29 cellular contexts compared by ENCODE assay signal in the genomic region with DNA sequence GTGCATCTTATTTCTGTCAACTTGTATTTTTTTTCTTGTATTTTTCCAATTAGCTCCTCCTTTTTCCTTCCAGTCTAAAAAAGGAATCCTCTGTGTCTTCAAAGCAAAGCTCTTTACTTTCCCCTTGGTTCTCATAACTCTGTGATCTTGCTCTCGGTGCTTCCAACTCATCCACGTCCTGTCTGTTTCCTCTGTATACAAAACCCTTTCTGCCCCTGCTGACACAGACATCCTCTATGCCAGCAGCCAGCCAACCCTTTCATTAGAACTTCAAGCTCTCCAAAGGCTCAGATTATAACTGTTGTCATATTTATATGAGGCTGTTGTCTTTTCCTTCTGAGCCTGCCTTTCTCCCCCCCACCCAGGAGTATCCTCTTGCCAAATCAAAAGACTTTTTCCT. TPM values are rescaled to one million over a fixed set of nuclear protein-coding genes. Genes with fewer than 3 reads are reported as not detected.
"Had no signal": no experiment of that assay in that cellular context is flagged by ENCODE, and none has a peak within 500 bp of the region (broad histone marks: within the 10 kb centered on the region; RNA-seq: fewer than 3 reads in every experiment).

No MANE protein-coding gene starts in this region.

- H3K27ac ChIP-seq: left ventricle myocardium inferior, pancreas, psoas muscle, sigmoid colon, spleen, tibial nerve, uterus had no signal

- H3K4me3 Mint-ChIP-seq: memory B cell; naive thymus-derived CD8-positive, alpha-beta T cell; nephron; neural crest cell; stimulated activated memory B cell treated with anti-CD40 and anti-IgM and Interleukin-4, amounts not matched to agents 10 μg/mL and 1 μg/mL and 100 μg/mL, for 72 hours; stimulated activated naive CD8-positive, alpha-beta T cell treated with anti-CD3 and anti-CD28 coated beads, Interleukin-15, amount 100 ng/mL, for 72 hours; type B pancreatic cell had no signal

- H3K27me3 Mint-ChIP-seq: memory B cell; naive thymus-derived CD8-positive, alpha-beta T cell; stimulated activated memory B cell treated with anti-CD40 and anti-IgM and Interleukin-4, amounts not matched to agents 10 μg/mL and 1 μg/mL and 100 μg/mL, for 72 hours; stimulated activated naive CD8-positive, alpha-beta T cell treated with anti-CD3 and anti-CD28 coated beads, Interleukin-15, amount 100 ng/mL, for 72 hours had no signal

- H3K27me3 ChIP-seq: pancreas, spleen, tibial nerve, uterus had no signal

- DNase-seq: hippocampal formation; kidney glomerular epithelial cell; left cardiac atrium; left ventricle myocardium inferior; midbrain; naive thymus-derived CD8-positive, alpha-beta T cell; nucleus accumbens; pancreas; psoas muscle; retina; right cardiac atrium; sigmoid colon; small intestine; spleen; stimulated activated CD4-positive, alpha-beta T cell treated with anti-CD3 and anti-CD28 coated beads, Interleukin-2, amount 100 ng/mL, for 48 hours; stimulated activated CD4-positive, alpha-beta T cell treated with anti-CD3 and anti-CD28 coated beads, Interleukin-4, amount 100 ng/mL, for 4 hours; stimulated activated CD8-positive, alpha-beta memory T cell treated with anti-CD3 and anti-CD28 coated beads, Interleukin-4, amount 100 ng/mL, for 48 hours; stimulated activated naive CD4-positive, alpha-beta T cell treated with Interleukin-2 at 50 U/mL for 16 hours; stimulated activated naive CD8-positive, alpha-beta T cell treated with anti-CD3 and anti-CD28 coated beads, Interleukin-15, amount 100 ng/mL, for 72 hours; substantia nigra; uterus had no signal

- H3K4me3 ChIP-seq: left ventricle myocardium inferior, lung, pancreas, psoas muscle, sigmoid colon, spleen, tibial nerve, uterus had no signal

- H3K36me3 Mint-ChIP-seq: type B pancreatic cell had no signal

- H3K36me3 ChIP-seq: pancreas, uterus had no signal

- H3K4me1 Mint-ChIP-seq: memory B cell; nephron; stimulated activated memory B cell treated with anti-CD40 and anti-IgM and Interleukin-4, amounts not matched to agents 10 μg/mL and 1 μg/mL and 100 μg/mL, for 72 hours; stimulated activated naive CD8-positive, alpha-beta T cell treated with anti-CD3 and anti-CD28 coated beads, Interleukin-15, amount 100 ng/mL, for 72 hours had no signal

- H3K9me3 Mint-ChIP-seq: neural crest cell had no signal

- H3K4me1 ChIP-seq: left ventricle myocardium inferior, pancreas, psoas muscle, sigmoid colon, spleen, tibial nerve, uterus had no signal

- FAIRE-seq: keratinocyte, pancreas, small intestine had no signal

- H3K9me3 ChIP-seq: pancreas, uterus had no signal

- H3K27ac Mint-ChIP-seq: memory B cell; stimulated activated memory B cell treated with anti-CD40 and anti-IgM and Interleukin-4, amounts not matched to agents 10 μg/mL and 1 μg/mL and 100 μg/mL, for 72 hours; type B pancreatic cell had no signal

- ATAC-seq: left cardiac atrium; naive thymus-derived CD8-positive, alpha-beta T cell; pancreas; psoas muscle; right cardiac atrium; stimulated activated memory B cell treated with anti-CD40 and anti-IgM and Interleukin-4, amounts not matched to agents 10 μg/mL and 1 μg/mL and 100 μg/mL, for 72 hours; stimulated activated naive CD8-positive, alpha-beta T cell treated with anti-CD3 and anti-CD28 coated beads, Interleukin-15, amount 100 ng/mL, for 72 hours had no signal

RNA-seq across cellular contexts. Expression of a gene that starts 32.4 kb away (rescaled TPM):
- total RNA-seq: neural crest cell had no signal

RNA-seq across cellular contexts. Expression of a gene that starts 45.8 kb away (rescaled TPM):
- polyA plus RNA-seq: keratinocyte had no signal
